In genomic region chr13:44436589-44437337, GRCh38 we compare ENCODE assay signal across 8 cellular contexts.
DNase-seq lines count a peak whose midpoint lies in the region; ATAC-seq and TF ChIP-seq lines count a peak whose summit lies in the region.

No MANE protein-coding gene starts in this region.

- peak overlapping the region; percentile 99 for H3K9ac ChIP-seq in SK-N-MC (ENCODE audit: insufficient read length)
- H3K9ac ChIP-seq in neuronal stem cell (ENCODE audit: low read depth, low read length, poor library complexity), result peak overlapping the region; percentile 50

- no peak overlapping the region for H2BK120ac ChIP-seq in neuronal stem cell (ENCODE audit: low read depth, low read length)

- peaks cover 9 to 17% of the 10 kb centered on the region in 2 donors for H3K4me1 ChIP-seq in neuronal stem cell (ENCODE audit: control insufficient read depth in 2 of 2, insufficient read depth in 1 of 2, low read depth in 1 of 2, low read length in 2 of 2)
- peaks cover 0 to 55% (median 9%) of the 10 kb centered on the region in 4 donors for H3K4me1 ChIP-seq in tibial artery

- intact Hi-C loops in head of caudate nucleus (cut with DNase I) (loop anchor here (5.0 to 10.0 kb wide), 4 partner anchors 192 to 529 kb away; no protein-coding TSS in a partner anchor), tibial artery (cut with DNase I; ENCODE audit: low total_unique reads) (loop anchor here (5.0 kb wide), 3 partner anchors 36 to 529 kb away; no protein-coding TSS in a partner anchor)

- WGBS in neuronal stem cell (ENCODE audit: extremely low coverage in 2 of 2, insufficient read length in 2 of 2, insufficient replicate concordance in 1 of 2), 2 donors, result no CpG with 5 or more reads among the region's 38 CpGs

- no peaks in the 10 kb centered on the region for H3K27me3 ChIP-seq in neuronal stem cell (ENCODE audit: control insufficient read depth in 3 of 3, insufficient read depth in 3 of 3, low read depth in 1 of 3, low read length in 3 of 3)
- no peaks in the 10 kb centered on the region for H3K27me3 ChIP-seq in tibial artery

- DNase-seq in Daoy (ENCODE audit: low read depth) (peak; percentile 94), NCI-H1092 (lab: John Stamatoyannopoulos, UW) (peak; percentile 88), SK-N-MC (ENCODE audit: low read depth, low spot score) (peak; percentile 77), amniotic epithelial cell (ENCODE audit: low read depth) (peak; percentile 90), head of caudate nucleus (peak; percentile 95 to 99 (median 98)), neuronal stem cell (ENCODE audit: low spot score) (peak; percentile 90), tibial artery (peak; percentile 93 to 98)

- no peak overlapping the region for H4K8ac ChIP-seq in neuronal stem cell (ENCODE audit: low read depth, low read length)

- peak overlapping the region; percentile 85 for H2AFZ ChIP-seq in neuronal stem cell (ENCODE audit: low read length)

- no peak overlapping the region for H2AK5ac ChIP-seq in neuronal stem cell (ENCODE audit: low read depth, low read length)

- H2BK5ac ChIP-seq in neuronal stem cell (ENCODE audit: low read length), result no peak overlapping the region

- H3K23ac ChIP-seq in neuronal stem cell (ENCODE audit: low read depth, low read length, poor library complexity), result peak overlapping the region; percentile 29

- no peak for ATAC-seq in HG03175 (IDR thresholded peaks at IDR 0.05; ENCODE audit: unreplicated experiment)

- H2BK12ac ChIP-seq in neuronal stem cell (ENCODE audit: low read length), result no peak overlapping the region

- TF ChIP-seq CTCF in tibial artery (IDR thresholded peaks at IDR 0.05), result no peak

- H3K4ac ChIP-seq in neuronal stem cell (ENCODE audit: low read length), result no peak overlapping the region

- H3K79me1 ChIP-seq in neuronal stem cell (ENCODE audit: low read depth, low read length), result peaks cover 6% of the 10 kb centered on the region

- no peaks in the 10 kb centered on the region for H3K9me3 ChIP-seq in SK-N-MC (ENCODE audit: low read depth, low read length)
- H3K9me3 ChIP-seq in neuronal stem cell (replicated peaks in 1 of 2; ENCODE audit: control insufficient read depth in 2 of 2, insufficient read depth in 1 of 2, low read depth in 1 of 2, low read length in 2 of 2), result no peaks in the 10 kb centered on the region
- no peaks in the 10 kb centered on the region for H3K9me3 ChIP-seq in tibial artery

- H3K27ac ChIP-seq in SK-N-MC (peak overlapping the region; percentile 93), neuronal stem cell (replicated peaks; ENCODE audit: low read length) (peak overlapping the region; percentile 68), tibial artery (peak overlapping the region; percentile 90 to 94)

- H2BK15ac ChIP-seq in neuronal stem cell (ENCODE audit: low read length), result no peak overlapping the region

- H3K4me3 ChIP-seq in SK-N-MC (peak overlapping the region; percentile 95), neuronal stem cell (ENCODE audit: low read length in 2 of 2) (peak overlapping the region; percentile 81 to 97), tibial artery (peak overlapping the region; percentile 63 to 84)

- no peak overlapping the region for H3K14ac ChIP-seq in neuronal stem cell (ENCODE audit: low read length)

- H4K91ac ChIP-seq in neuronal stem cell (ENCODE audit: low read depth, low read length, poor library complexity), result no peak overlapping the region

- peak overlapping the region; percentile 98 for H3K18ac ChIP-seq in neuronal stem cell (ENCODE audit: low read length)

- H3K4me2 ChIP-seq in neuronal stem cell (ENCODE audit: insufficient read depth, low read length, poor library complexity, severe bottlenecking), result peak overlapping the region; percentile 43

- H3K36me3 ChIP-seq in SK-N-MC (ENCODE audit: insufficient read depth, low read length) (peaks cover 18% of the 10 kb centered on the region), neuronal stem cell (replicated peaks in 1 of 2; ENCODE audit: control insufficient read depth in 2 of 2, insufficient read depth in 2 of 2, low read length in 2 of 2) (peaks cover 13 to 35% of the 10 kb centered on the region in 2 donors), tibial artery (peaks cover 16 to 31% (median 25%) of the 10 kb centered on the region in 3 donors)
